ENCODE assay signal across 11 cellular contexts in the genomic region with DNA sequence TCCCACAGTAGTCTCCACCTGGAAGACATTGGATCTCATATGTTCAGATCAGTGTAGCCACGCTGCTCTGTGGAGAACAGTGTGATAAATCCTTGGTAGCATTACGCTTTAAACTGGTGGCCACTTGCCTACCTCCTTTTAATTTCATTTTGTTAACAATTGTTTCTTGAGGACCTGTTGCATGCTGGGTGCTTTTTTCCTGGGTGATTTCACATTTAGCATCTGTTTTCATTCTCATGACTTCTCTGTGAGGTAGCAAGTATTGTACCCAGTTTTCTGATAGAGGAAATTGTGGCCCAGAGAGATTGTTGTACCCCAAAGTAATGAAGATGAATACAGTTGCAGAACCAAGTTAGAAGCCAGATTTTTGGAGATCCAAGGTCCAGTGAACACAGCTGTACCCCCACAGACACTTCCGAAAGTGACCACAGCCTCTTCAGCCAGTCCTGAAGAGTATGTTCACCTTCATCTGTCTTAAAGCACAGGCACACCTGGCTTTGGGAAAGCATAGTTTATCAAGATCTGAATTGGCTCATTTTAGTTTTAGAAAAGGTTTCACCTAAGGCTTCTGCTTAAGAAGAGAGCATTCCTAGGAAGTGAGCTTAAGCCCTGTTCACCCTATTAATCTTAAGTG.
DNase-seq lines count a peak whose midpoint lies in the region; ATAC-seq and TF ChIP-seq lines count a peak whose summit lies in the region.
"Had no signal": no experiment of that assay in that cellular context is flagged by ENCODE, and none has a peak within 500 bp of the region (broad histone marks: within the 10 kb centered on the region; RNA-seq: fewer than 3 reads in every experiment).

No MANE protein-coding gene starts in this region.

- H3K36me3 ChIP-seq in left ventricle myocardium inferior (no peaks in the 10 kb centered on the region), heart left ventricle (no peaks in the 10 kb centered on the region), upper lobe of right lung (no peaks in the 10 kb centered on the region)
- H3K36me3 ChIP-seq: right atrium auricular region had no signal

- H3K27me3 Mint-ChIP-seq in dendritic cell treated with granulocyte-macrophage colony-stimulating factor and Interleukin-4, amounts not matched to agents 40 ng/mL and 50 ng/mL, for 4 days = no peaks in the 10 kb centered on the region

- TF ChIP-seq CTCF in left ventricle myocardium inferior (IDR thresholded peaks at IDR 0.05; ENCODE audit: borderline replicate concordance) = no peak
- TF ChIP-seq CTCF in heart left ventricle (IDR thresholded peaks at IDR 0.05) = no peak
- TF ChIP-seq CTCF in upper lobe of right lung (IDR thresholded peaks at IDR 0.05) = no peak

- no peaks in the 10 kb centered on the region for H3K36me3 Mint-ChIP-seq in dendritic cell treated with granulocyte-macrophage colony-stimulating factor and Interleukin-4, amounts not matched to agents 40 ng/mL and 50 ng/mL, for 4 days (ENCODE audit: low read depth)

- H3K27ac Mint-ChIP-seq in dendritic cell treated with granulocyte-macrophage colony-stimulating factor and Interleukin-4, amounts not matched to agents 40 ng/mL and 50 ng/mL, for 4 days = peak overlapping the region; percentile 92

- ATAC-seq in heart left ventricle (no peak), HG03139 (IDR thresholded peaks at IDR 0.05; ENCODE audit: unreplicated experiment) (peak; percentile 4), upper lobe of right lung (no peak), Right ventricle myocardium superior (ENCODE audit: poor library complexity) (no peak)

- H3K4me3 ChIP-seq in left ventricle myocardium inferior = no peak overlapping the region
- peak overlapping the region in 1 of 12 donors; percentile 15 for H3K4me3 ChIP-seq in heart left ventricle
- H3K4me3 ChIP-seq in upper lobe of right lung = peak overlapping the region; percentile 31
- H3K4me3 ChIP-seq: right atrium auricular region had no signal

- H3K9me3 Mint-ChIP-seq in dendritic cell treated with granulocyte-macrophage colony-stimulating factor and Interleukin-4, amounts not matched to agents 40 ng/mL and 50 ng/mL, for 4 days = no peaks in the 10 kb centered on the region

- no peaks in the 10 kb centered on the region for H3K9me3 ChIP-seq in left ventricle myocardium inferior (replicated peaks)
- no peaks in the 10 kb centered on the region for H3K9me3 ChIP-seq in heart left ventricle
- no peaks in the 10 kb centered on the region for H3K9me3 ChIP-seq in upper lobe of right lung
- H3K9me3 ChIP-seq: right atrium auricular region had no signal

- H3K4me3 Mint-ChIP-seq in dendritic cell treated with granulocyte-macrophage colony-stimulating factor and Interleukin-4, amounts not matched to agents 40 ng/mL and 50 ng/mL, for 4 days = peak overlapping the region; percentile 66

- TF ChIP-seq POLR2A in heart left ventricle (IDR thresholded peaks at IDR 0.05) = no peak

- 87 to 93% (median 90%) methylated on average over 3 of the region's 3 CpGs for WGBS in heart left ventricle, 4 donors

- DNase-seq in left ventricle myocardium inferior (no peak), heart left ventricle (no peak), upper lobe of right lung (no peak), SKM-1 (lab: John Stamatoyannopoulos, UW; ENCODE audit: unreplicated experiment) (no peak), SW 1271 (lab: John Stamatoyannopoulos, UW) (no peak), Right ventricle myocardium superior (no peak)
- DNase-seq: dermis blood vessel endothelial cell, substantia nigra had no signal

- intact Hi-C loops in left ventricle myocardium inferior (cut with micrococcal nuclease) = no loop called here
- intact Hi-C loops in heart left ventricle (cut with DNase I) = no loop called here
- intact Hi-C loops in dendritic cell treated with granulocyte-macrophage colony-stimulating factor and Interleukin-4, amounts not matched to agents 40 ng/mL and 50 ng/mL, for 4 days (cut with micrococcal nuclease) = loop anchor here (1.0 to 2.0 kb wide), 2 partner anchors 33 to 145 kb away; partner anchors contain the start of gene IQGAP2
- intact Hi-C loops in upper lobe of right lung (cut with DNase I) = no loop called here
- intact Hi-C loops in Right ventricle myocardium superior (cut with DNase I) = no loop called here

- H3K4me1 Mint-ChIP-seq in dendritic cell treated with granulocyte-macrophage colony-stimulating factor and Interleukin-4, amounts not matched to agents 40 ng/mL and 50 ng/mL, for 4 days (ENCODE audit: low read depth) = peaks cover 83% of the 10 kb centered on the region

- H3K27me3 ChIP-seq in left ventricle myocardium inferior (ENCODE audit: low read depth) (peaks cover 11% of the 10 kb centered on the region), heart left ventricle (no peaks in the 10 kb centered on the region), upper lobe of right lung (no peaks in the 10 kb centered on the region)
- H3K27me3 ChIP-seq: right atrium auricular region had no signal

- H3K27ac ChIP-seq in left ventricle myocardium inferior (replicated peaks) (peak overlapping the region; percentile 27), heart left ventricle (peak overlapping the region in 6 of 12 donors; percentile 9 to 97 (median 30)), upper lobe of right lung (peak overlapping the region; percentile 67)

- H3K4me1 ChIP-seq in left ventricle myocardium inferior (no peaks in the 10 kb centered on the region), heart left ventricle (peaks cover 0 to 67% (median 0%) of the 10 kb centered on the region in 12 donors), upper lobe of right lung (peaks cover 38% of the 10 kb centered on the region)
- H3K4me1 ChIP-seq: right atrium auricular region had no signal
